ENCODE assay signal across 1 cellular context in the genomic region with DNA sequence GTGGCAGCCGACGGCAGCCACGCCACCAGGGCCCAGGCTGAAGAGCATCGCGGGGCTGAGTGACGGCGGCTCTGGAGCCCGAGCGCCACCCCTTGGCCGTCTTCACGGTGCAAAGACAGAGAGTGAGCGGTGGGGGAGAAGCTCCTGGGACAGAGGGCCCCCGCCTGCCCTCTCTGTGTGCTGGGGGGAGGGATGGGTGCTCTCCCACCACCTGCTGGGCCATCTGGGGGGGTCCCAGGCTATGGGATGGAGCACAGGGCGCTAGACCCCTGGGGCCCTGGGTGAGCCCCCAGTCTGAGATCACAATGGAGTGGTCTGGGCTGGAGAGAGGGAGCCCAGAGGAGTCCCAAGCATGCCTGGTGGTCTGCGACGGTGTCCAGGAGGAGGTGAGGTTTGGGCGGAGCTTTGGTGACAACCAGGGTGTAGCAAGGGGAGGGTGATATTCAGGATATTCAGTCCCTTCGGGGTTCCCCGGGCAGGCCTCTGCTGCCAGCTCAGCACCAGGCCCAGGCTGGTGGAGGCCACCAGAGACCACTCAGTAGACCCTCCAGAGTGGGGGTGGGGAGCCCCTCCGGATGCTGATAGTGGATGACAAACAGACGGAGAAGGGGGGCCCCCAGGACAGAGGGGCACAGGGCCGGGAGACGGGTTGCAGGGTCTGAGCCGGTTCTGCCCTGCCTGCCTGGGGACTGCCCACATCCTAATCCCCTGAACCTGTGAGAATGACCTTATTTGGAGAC.
TF ChIP-seq lines count a peak whose summit lies in the region.

No MANE protein-coding gene starts in this region.

TF ChIP-seq in GM12878, 131 proteins besides CTCF, POLR2A, EP300 and RAD21 (continued from another document):
- TF ChIP-seq, protein P1, sequence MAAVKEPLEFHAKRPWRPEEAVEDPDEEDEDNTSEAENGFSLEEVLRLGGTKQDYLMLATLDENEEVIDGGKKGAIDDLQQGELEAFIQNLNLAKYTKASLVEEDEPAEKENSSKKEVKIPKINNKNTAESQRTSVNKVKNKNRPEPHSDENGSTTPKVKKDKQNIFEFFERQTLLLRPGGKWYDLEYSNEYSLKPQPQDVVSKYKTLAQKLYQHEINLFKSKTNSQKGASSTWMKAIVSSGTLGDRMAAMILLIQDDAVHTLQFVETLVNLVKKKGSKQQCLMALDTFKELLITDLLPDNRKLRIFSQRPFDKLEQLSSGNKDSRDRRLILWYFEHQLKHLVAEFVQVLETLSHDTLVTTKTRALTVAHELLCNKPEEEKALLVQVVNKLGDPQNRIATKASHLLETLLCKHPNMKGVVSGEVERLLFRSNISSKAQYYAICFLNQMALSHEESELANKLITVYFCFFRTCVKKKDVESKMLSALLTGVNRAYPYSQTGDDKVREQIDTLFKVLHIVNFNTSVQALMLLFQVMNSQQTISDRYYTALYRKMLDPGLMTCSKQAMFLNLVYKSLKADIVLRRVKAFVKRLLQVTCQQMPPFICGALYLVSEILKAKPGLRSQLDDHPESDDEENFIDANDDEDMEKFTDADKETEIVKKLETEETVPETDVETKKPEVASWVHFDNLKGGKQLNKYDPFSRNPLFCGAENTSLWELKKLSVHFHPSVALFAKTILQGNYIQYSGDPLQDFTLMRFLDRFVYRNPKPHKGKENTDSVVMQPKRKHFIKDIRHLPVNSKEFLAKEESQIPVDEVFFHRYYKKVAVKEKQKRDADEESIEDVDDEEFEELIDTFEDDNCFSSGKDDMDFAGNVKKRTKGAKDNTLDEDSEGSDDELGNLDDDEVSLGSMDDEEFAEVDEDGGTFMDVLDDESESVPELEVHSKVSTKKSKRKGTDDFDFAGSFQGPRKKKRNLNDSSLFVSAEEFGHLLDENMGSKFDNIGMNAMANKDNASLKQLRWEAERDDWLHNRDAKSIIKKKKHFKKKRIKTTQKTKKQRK (IDR thresholded peaks at IDR 0.05; ENCODE audit: low read depth, low read length): no peak
- TF ChIP-seq MYB (IDR thresholded peaks at IDR 0.05; ENCODE audit: borderline replicate concordance, low read depth, low read length): no peak
- no peak for TF ChIP-seq ZNF384 (IDR thresholded peaks at IDR 0.05; ENCODE audit: borderline replicate concordance, low read depth, low read length)
- TF ChIP-seq SREBF2 (IDR thresholded peaks at IDR 0.05; ENCODE audit: low read length): no peak
- TF ChIP-seq ZBED1 (IDR thresholded peaks at IDR 0.05; ENCODE audit: borderline replicate concordance): no peak
- TF ChIP-seq SP1 (IDR thresholded peaks at IDR 0.05; ENCODE audit: low read depth, low read length): no peak
TF ChIP-seq in GM12878: peak in this region for 0.
